Comparison of ENCODE assay signal across 8 cellular contexts in the genomic region with DNA sequence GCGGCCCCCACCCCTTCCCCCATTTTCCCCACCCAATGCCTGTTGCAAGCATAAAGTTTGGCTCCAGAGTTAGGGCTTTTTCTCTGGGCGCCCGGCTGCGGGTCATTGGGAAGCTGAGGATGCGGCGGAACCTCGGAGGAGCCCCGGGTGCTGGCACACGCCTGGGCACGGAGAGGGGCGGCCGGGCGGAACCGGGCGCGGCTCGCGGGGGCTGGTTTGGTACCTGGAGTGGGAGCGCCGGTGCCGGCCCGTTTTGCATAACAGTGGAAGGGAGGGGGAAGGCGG. TPM values are rescaled to one million over a fixed set of nuclear protein-coding genes. Genes with fewer than 3 reads are reported as not detected.
DNase-seq lines count a peak whose midpoint lies in the region; ATAC-seq and TF ChIP-seq lines count a peak whose summit lies in the region.

No MANE protein-coding gene starts in this region.

- H3K9me3 ChIP-seq in lung (ENCODE audit: control insufficient read depth in 2 of 2, insufficient read depth in 1 of 2, low read length in 1 of 2) (no peaks in the 10 kb centered on the region), aorta (ENCODE audit: control insufficient read depth, low read length) (no peaks in the 10 kb centered on the region)

- peak; percentile 2 for ATAC-seq in HG02938 (IDR thresholded peaks at IDR 0.05; ENCODE audit: unreplicated experiment)
- no peak for ATAC-seq in lung (ENCODE audit: insufficient read depth, low FRiP score)
- no peak for ATAC-seq in aorta (ENCODE audit: low FRiP score)
- no peak for ATAC-seq in HG03280 (IDR thresholded peaks at IDR 0.05; ENCODE audit: unreplicated experiment)

- TF ChIP-seq CTCF in AG10803 (conservative IDR thresholded peaks at IDR 0.05; ENCODE audit: low read length), result no peak
- no peak for TF ChIP-seq CTCF in astrocyte of the spinal cord (IDR thresholded peaks at IDR 0.05; ENCODE audit: low read depth, low read length)
- no peak for TF ChIP-seq CTCF in lung (IDR thresholded peaks at IDR 0.05; ENCODE audit: control extremely low read depth, extremely low read depth)

- H3K4me1 ChIP-seq in lung (ENCODE audit: control insufficient read depth in 2 of 2, insufficient read depth in 2 of 2, low read length in 2 of 2), result peaks cover 0 to 8% of the 10 kb centered on the region in 2 donors
- H3K4me1 ChIP-seq in aorta (ENCODE audit: control insufficient read depth in 1 of 2, insufficient read depth in 2 of 2, low read length in 2 of 2), result no peaks in the 10 kb centered on the region

- peak overlapping the region; percentile 77 to 96 for H3K27ac ChIP-seq in lung (ENCODE audit: low read depth in 1 of 2, low read length in 1 of 2)
- H3K27ac ChIP-seq in aorta (ENCODE audit: low read depth in 1 of 2, low read length in 2 of 2), result no peak overlapping the region

- in situ Hi-C loops in astrocyte of the spinal cord (cut with HindIII; ENCODE audit: low sequenced_read_pairs), result no loop called here

- H3K4me3 ChIP-seq in AG10803 (ENCODE audit: low read length) (peak overlapping the region; percentile 60), astrocyte of the spinal cord (ENCODE audit: low read depth, low read length) (peak overlapping the region; percentile 66), lung (peak overlapping the region; percentile 75), aorta (ENCODE audit: low read length in 2 of 2) (peak overlapping the region; percentile 59 to 70)

- H3K27me3 ChIP-seq in lung (ENCODE audit: control insufficient read depth, insufficient read depth) (no peaks in the 10 kb centered on the region), aorta (ENCODE audit: control insufficient read depth in 1 of 2, insufficient read depth in 2 of 2, low read length in 1 of 2) (no peaks in the 10 kb centered on the region)

- DNase-seq in AG10803 (ENCODE audit: low read depth) (no peak), astrocyte of the spinal cord (ENCODE audit: low read depth, low spot score) (no peak), lung (ENCODE audit: low spot score) (no peak), aorta (no peak), cerebellar cortex (ENCODE audit: low spot score) (no peak)
- no peak for DNase-seq in activated CD4-positive, alpha-beta T cell treated with anti-CD3 and anti-CD28 coated beads, Interleukin-2, amount 50 U/mL, for 4 hours

- intact Hi-C loops in aorta (cut with DNase I), result no loop called here

- H3K36me3 ChIP-seq in lung (ENCODE audit: control insufficient read depth in 2 of 2, insufficient read depth in 2 of 2, low read length in 2 of 2), result no peaks in the 10 kb centered on the region
- no peaks in the 10 kb centered on the region for H3K36me3 ChIP-seq in aorta (ENCODE audit: control insufficient read depth in 1 of 2, insufficient read depth in 2 of 2, low read length in 1 of 2)

- WGBS in lung, 2 donors, result 1% methylated on average over 20 to 23 of the region's 23 CpGs
- WGBS in aorta, 2 donors, result 0% methylated on average over 23 of the region's 23 CpGs

RNA-seq across cellular contexts. Expression of gene PPARGC1B, which starts 1.2 kb away (rescaled TPM):
- 10 to 100 TPM in 1 of 2 donors, 1 to 10 TPM in 1; 2.0 to 11.0 TPM for total RNA-seq in lung
- 1 to 10 TPM; 1.4 to 2.9 TPM for polyA plus RNA-seq in lung
- total RNA-seq in aorta, result 1 to 10 TPM; 2.3 to 2.5 TPM
- polyA plus RNA-seq in aorta, result under 1 TPM; 0.05 to 0.88 TPM

Comparison
In these comparisons a context has a peak if more than half of its experiments do, and no peak if none do; other contexts are left out.
1. H3K27ac ChIP-seq: peak in lung (2 of 2); none in aorta (0 of 2).
2. Peak in every context shown above with its lines, with median percentiles within 50 percentile points of each other: H3K4me3 ChIP-seq.